Comparison of ENCODE assay signal across 1 cellular context in genomic region chr19:34772697-34773554, GRCh38.
A peak's percentile ranks its signal among the peaks of the same experiment; 100 is the strongest.
TF ChIP-seq lines count a peak whose summit lies in the region.

ZNF599 (minus strand) TSS chr19:34773215; CDS start chr19:34772841, 374 bp downstream.

TF ChIP-seq in HepG2, 621 proteins besides CTCF, POLR2A, EP300 and RAD21 (continued from another document):
- TF ChIP-seq FUBP1 (CRISPR knock-in tag; IDR thresholded peaks at IDR 0.05; ENCODE audit: borderline replicate concordance) (no peak), ZNF512 (CRISPR knock-in tag; IDR thresholded peaks at IDR 0.05) (no peak), CCDC6 (CRISPR knock-in tag; IDR thresholded peaks at IDR 0.05) (no peak), ZNF772 (CRISPR knock-in tag; IDR thresholded peaks at IDR 0.05) (peak; percentile 67; the same call in 1 of the 2 replicates), ZBTB7B (CRISPR knock-in tag; IDR thresholded peaks at IDR 0.05) (no peak), PRMT3 (CRISPR knock-in tag; IDR thresholded peaks at IDR 0.05; ENCODE audit: borderline replicate concordance, low read depth) (no peak), SRSF1 (optimal IDR thresholded peaks at IDR 0.05; ENCODE audit: low read depth, low read length) (no peak), MLLT10 (CRISPR knock-in tag; IDR thresholded peaks at IDR 0.05) (no peak), ZNF296 (CRISPR knock-in tag; conservative IDR thresholded peaks at IDR 0.05) (no peak), CEBPB (IDR thresholded peaks at IDR 0.05; ENCODE audit: borderline replicate concordance, low read depth, low read length) (no peak), BRF2 (CRISPR knock-in tag; IDR thresholded peaks at IDR 0.05) (no peak), ZXDC (CRISPR knock-in tag; IDR thresholded peaks at IDR 0.05) (no peak), ZNF639 (CRISPR knock-in tag; conservative IDR thresholded peaks at IDR 0.05) (no peak), MED13 (CRISPR knock-in tag; IDR thresholded peaks at IDR 0.05) (no peak), SALL1 (CRISPR knock-in tag; IDR thresholded peaks at IDR 0.05) (peak; percentile 49), ZNF543 (CRISPR knock-in tag; IDR thresholded peaks at IDR 0.05) (0 out of 2 replicates have a peak, but pooled peaks have one; percentile 22), ATF7-NPFF (CRISPR knock-in tag; IDR thresholded peaks at IDR 0.05; ENCODE audit: low read depth) (no peak), STAT6 (CRISPR knock-in tag; IDR thresholded peaks at IDR 0.05; ENCODE audit: borderline replicate concordance) (no peak), MBNL3 (CRISPR knock-in tag; conservative IDR thresholded peaks at IDR 0.05) (no peak), ZFP41 (CRISPR knock-in tag; IDR thresholded peaks at IDR 0.05; ENCODE audit: borderline replicate concordance) (no peak), SKI (IDR thresholded peaks at IDR 0.05; ENCODE audit: partially characterized antibody) (peak; percentile 16), SAP130 (CRISPR knock-in tag; IDR thresholded peaks at IDR 0.05; ENCODE audit: low read depth) (peak; percentile 90), ZFP90 (CRISPR knock-in tag; IDR thresholded peaks at IDR 0.05; ENCODE audit: borderline replicate concordance) (peak; percentile 64; the same call in 1 of the 2 replicates), KDM2A (CRISPR knock-in tag; IDR thresholded peaks at IDR 0.05; ENCODE audit: borderline replicate concordance, low read depth) (peak; percentile 94), ERF (CRISPR knock-in tag; IDR thresholded peaks at IDR 0.05) (peak; percentile 48; the same call in 1 of the 2 replicates), SALL2 (CRISPR knock-in tag; IDR thresholded peaks at IDR 0.05) (no peak), ZNF343 (CRISPR knock-in tag; IDR thresholded peaks at IDR 0.05) (no peak), ZUFSP (CRISPR knock-in tag; IDR thresholded peaks at IDR 0.05; ENCODE audit: borderline replicate concordance) (no peak), STAG1 (CRISPR knock-in tag; IDR thresholded peaks at IDR 0.05) (peak; percentile 18; the same call in 1 of the 2 replicates), ZZZ3 (CRISPR knock-in tag; IDR thresholded peaks at IDR 0.05; ENCODE audit: borderline replicate concordance) (peak; percentile 57; the same call in 1 of the 2 replicates)
